Comparison of ENCODE assay signal across 23 cellular contexts in genomic region chr6:152441892-152442291, GRCh38.
DNase-seq lines count a peak whose midpoint lies in the region; ATAC-seq, FAIRE-seq and TF ChIP-seq lines count a peak whose summit lies in the region.
"Had no signal": no experiment of that assay in that cellular context is flagged by ENCODE, and none has a peak within 500 bp of the region (broad histone marks: within the 10 kb centered on the region; RNA-seq: fewer than 3 reads in every experiment).

No MANE protein-coding gene starts in this region.

- H2AFZ ChIP-seq in GM23338 (peak overlapping the region; percentile 89), PC-9 (peak overlapping the region; percentile 22; the same call in 1 of the 2 replicates), HepG2 (ENCODE audit: low read length) (no peak overlapping the region)

- H3K36me3 Mint-ChIP-seq in GM23338 (ENCODE audit: low read depth) (no peaks in the 10 kb centered on the region), MCF 10A (ENCODE audit: insufficient read depth, unreplicated experiment) (no peaks in the 10 kb centered on the region), T-helper 17 cell (ENCODE audit: low read depth) (no peaks in the 10 kb centered on the region)
- H3K36me3 Mint-ChIP-seq: CD8-positive, alpha-beta T cell had no signal

- in situ Hi-C loops in HepG2 (cut with HindIII; ENCODE audit: extremely low pct_ligation_motif_present, low pct_unique_long_range_greater_than_20kb) = no loop called here
- in situ Hi-C loops in ACHN (cut with HindIII; ENCODE audit: low pct_ligation_motif_present, low pct_unique_long_range_greater_than_20kb, low sequenced_read_pairs) = no loop called here

- H3K9me3 Mint-ChIP-seq in GM23338 = no peaks in the 10 kb centered on the region
- H3K9me3 Mint-ChIP-seq in MCF 10A (ENCODE audit: unreplicated experiment) = no peaks in the 10 kb centered on the region
- H3K9me3 Mint-ChIP-seq: CD8-positive, alpha-beta T cell had no signal

- H3K27me3 ChIP-seq in GM23338 (ENCODE audit: insufficient read depth) (no peaks in the 10 kb centered on the region), PC-9 (ENCODE audit: insufficient read depth, low read depth) (no peaks in the 10 kb centered on the region), HepG2 (ENCODE audit: control insufficient read depth in 1 of 2, insufficient read depth in 2 of 2, low read length in 2 of 2) (no peaks in the 10 kb centered on the region), heart left ventricle (no peaks in the 10 kb centered on the region)
- H3K27me3 ChIP-seq: Peyer's patch had no signal

- CTCF ChIA-PET in PC-9 (lab: Charles Lee) (no interaction called here), HepG2 (lab: Yijun Ruan, JAX; ENCODE audit: low intra/inter-chr PET ratio, low total read pairs) (no interaction called here), MCF 10A (lab: Yijun Ruan, JAX) (interaction anchor here (0.6 kb wide), 1 partner anchor 36 kb away, joined by 3 read pairs; no protein-coding TSS in a partner anchor)

- no peak overlapping the region for H3K9ac ChIP-seq in HepG2 (ENCODE audit: insufficient read depth, low read depth, low read length)

- ATAC-seq in GM23338 = no peak; the same call in 2 of the 3 replicates
- peak; percentile 27; the same call in 1 of the 3 replicates for ATAC-seq in HepG2
- ATAC-seq in T-helper 17 cell = no peak
- no peak for ATAC-seq in heart left ventricle
- ATAC-seq: A549; CD8-positive, alpha-beta T cell; GM12878 had no signal

- no peaks in the 10 kb centered on the region for H3F3A ChIP-seq in GM23338 (replicated peaks; ENCODE audit: low read depth)
- H3F3A ChIP-seq in PC-9 (ENCODE audit: insufficient read depth, low read depth) = no peaks in the 10 kb centered on the region

- H3K27me3 Mint-ChIP-seq in GM23338 (ENCODE audit: insufficient read depth, low read depth, poor library complexity) (no peaks in the 10 kb centered on the region), MCF 10A (ENCODE audit: insufficient read depth, unreplicated experiment) (no peaks in the 10 kb centered on the region), T-helper 17 cell (peaks cover 8% of the 10 kb centered on the region)

- H3K4me1 ChIP-seq in GM23338 (ENCODE audit: insufficient read depth) (no peaks in the 10 kb centered on the region), PC-9 (replicated peaks; ENCODE audit: insufficient read depth) (no peaks in the 10 kb centered on the region), HepG2 (ENCODE audit: insufficient read depth, low read length) (no peaks in the 10 kb centered on the region), heart left ventricle (no peaks in the 10 kb centered on the region)
- H3K4me1 ChIP-seq: A549, Caco-2, Peyer's patch had no signal

- H3K4me3 Mint-ChIP-seq in GM23338 = no peak overlapping the region
- H3K4me3 Mint-ChIP-seq in MCF 10A (ENCODE audit: unreplicated experiment) = no peak overlapping the region
- no peak overlapping the region for H3K4me3 Mint-ChIP-seq in T-helper 17 cell
- H3K4me3 Mint-ChIP-seq: CD8-positive, alpha-beta T cell had no signal

- H3K4me3 ChIP-seq in GM23338 = no peak overlapping the region
- H3K4me3 ChIP-seq in PC-9 = no peak overlapping the region
- H3K4me3 ChIP-seq in HepG2 (replicated peaks in 1 of 3; ENCODE audit: insufficient read depth in 1 of 3, low read depth in 2 of 3, low read length in 3 of 3) = no peak overlapping the region
- H3K4me3 ChIP-seq in heart left ventricle = no peak overlapping the region
- H3K4me3 ChIP-seq: A549, GM12878, Peyer's patch, SK-N-MC had no signal

- no peaks in the 10 kb centered on the region; the same call in 2 of the 3 replicates for H3K4me1 Mint-ChIP-seq in GM23338
- H3K4me1 Mint-ChIP-seq in MCF 10A (ENCODE audit: insufficient read depth, unreplicated experiment) = no peaks in the 10 kb centered on the region
- no peaks in the 10 kb centered on the region for H3K4me1 Mint-ChIP-seq in T-helper 17 cell

- H3K9me2 ChIP-seq in GM23338 (ENCODE audit: insufficient read depth) = no peaks in the 10 kb centered on the region
- no peaks in the 10 kb centered on the region; the same call in 1 of the 2 replicates for H3K9me2 ChIP-seq in PC-9 (ENCODE audit: insufficient read depth)

- H3K9me3 ChIP-seq in PC-9 (ENCODE audit: insufficient read depth, low read depth) (no peaks in the 10 kb centered on the region), HepG2 (ENCODE audit: low read length) (no peaks in the 10 kb centered on the region), T-helper 17 cell (ENCODE audit: control insufficient read depth, low read length, poor library complexity, severe bottlenecking) (no peaks in the 10 kb centered on the region), heart left ventricle (no peaks in the 10 kb centered on the region)
- H3K9me3 ChIP-seq: A549, Caco-2, Peyer's patch had no signal

- no peaks in the 10 kb centered on the region for H3K36me3 ChIP-seq in GM23338 (ENCODE audit: insufficient read depth)
- no peaks in the 10 kb centered on the region for H3K36me3 ChIP-seq in PC-9 (ENCODE audit: low read depth)
- no peaks in the 10 kb centered on the region for H3K36me3 ChIP-seq in HepG2 (replicated peaks in 1 of 2; ENCODE audit: control insufficient read depth in 1 of 2, insufficient read depth in 2 of 2, low read length in 2 of 2)
- H3K36me3 ChIP-seq in heart left ventricle = peaks cover 0 to 28% (median 10%) of the 10 kb centered on the region in 9 donors
- H3K36me3 ChIP-seq: Peyer's patch had no signal

- POLR2A ChIA-PET in PC-9 (lab: Charles Lee; ENCODE audit: unreplicated experiment) (no interaction called here), HepG2 (lab: Yijun Ruan, JAX) (no interaction called here), MCF 10A (lab: Yijun Ruan, JAX) (no interaction called here)

- TF ChIP-seq CTCF in GM23338 (conservative IDR thresholded peaks at IDR 0.05; ENCODE audit: low read depth in 2 of 2) = no peak
- TF ChIP-seq CTCF in PC-9 (conservative IDR thresholded peaks at IDR 0.05) = no peak
- no peak for TF ChIP-seq CTCF in HepG2 (CRISPR knock-in tag; IDR thresholded peaks at IDR 0.05)
- no peak for TF ChIP-seq CTCF in MCF 10A (IDR thresholded peaks at IDR 0.05; ENCODE audit: unreplicated experiment)
- TF ChIP-seq CTCF in heart left ventricle (IDR thresholded peaks at IDR 0.05) = no peak

- H3K27ac ChIP-seq in GM23338 (ENCODE audit: low read depth) (no peak overlapping the region), PC-9 (no peak overlapping the region), HepG2 (ENCODE audit: extremely low read length, insufficient read depth, low read length) (no peak overlapping the region), heart left ventricle (no peak overlapping the region)
- H3K27ac ChIP-seq: A549, C4-2B, HL-60, Peyer's patch, SK-N-MC had no signal

- FAIRE-seq in HepG2 (lab: Jason Lieb, UNC) = no peak
- FAIRE-seq: A549, G401.6, GM12878 had no signal

- intact Hi-C loops in PC-9 (cut with micrococcal nuclease; ENCODE audit: unreplicated experiment) (no loop called here), HepG2 (cut with micrococcal nuclease; ENCODE audit: unreplicated experiment) (no loop called here), MCF 10A (cut with micrococcal nuclease) (no loop called here), heart left ventricle (cut with DNase I) (no loop called here)

- H3K4me2 ChIP-seq in GM23338 (no peak overlapping the region), PC-9 (no peak overlapping the region), HepG2 (ENCODE audit: low read depth, low read length) (no peak overlapping the region)
- H3K4me2 ChIP-seq: A549 had no signal

- BruUV-seq in PC-9 (replicated peaks; lab: Mats Ljungman, UMichigan) (no TSS peak), HepG2 (replicated peaks; lab: Mats Ljungman, UMichigan) (no TSS peak), MCF 10A (replicated peaks; lab: Mats Ljungman, UMichigan) (no TSS peak)

- H3K27ac Mint-ChIP-seq in GM23338 = no peak overlapping the region
- no peak overlapping the region for H3K27ac Mint-ChIP-seq in MCF 10A (ENCODE audit: low read depth, unreplicated experiment)
- H3K27ac Mint-ChIP-seq in T-helper 17 cell = no peak overlapping the region
- H3K27ac Mint-ChIP-seq: CD8-positive, alpha-beta T cell had no signal

- H3K79me2 ChIP-seq in GM23338 (replicated peaks; ENCODE audit: insufficient read depth) = no peaks in the 10 kb centered on the region
- H3K79me2 ChIP-seq in PC-9 (ENCODE audit: low read depth) = no peaks in the 10 kb centered on the region
- no peaks in the 10 kb centered on the region for H3K79me2 ChIP-seq in HepG2 (ENCODE audit: insufficient read depth, low read length)

- no peaks in the 10 kb centered on the region for H4K20me1 ChIP-seq in GM23338 (replicated peaks; ENCODE audit: insufficient read depth)
- H4K20me1 ChIP-seq in PC-9 (ENCODE audit: insufficient read depth) = no peaks in the 10 kb centered on the region
- no peaks in the 10 kb centered on the region for H4K20me1 ChIP-seq in HepG2 (ENCODE audit: insufficient read depth, low read length)

- WGBS in HepG2 (ENCODE audit: low lambda C conversion rate) = 50% methylated on average over 15 of the region's 15 CpGs
- 90 to 95% (median 93%) methylated on average over 15 of the region's 15 CpGs for WGBS in heart left ventricle, 4 donors

- TF ChIP-seq EP300 in HepG2 (IDR thresholded peaks at IDR 0.05; ENCODE audit: low read depth in 2 of 2, low read length in 2 of 2) = no peak
- TF ChIP-seq EP300 in HepG2 (CRISPR knock-in tag; IDR thresholded peaks at IDR 0.05; ENCODE audit: borderline replicate concordance) = no peak

- no peak for DNase-seq in GM23338 (ENCODE audit: low spot score)
- peak; percentile 25 for DNase-seq in NCI-H1105 treated with DMSO at 0.1 percent for 48 hours (lab: John Stamatoyannopoulos, UW)
- no peak for DNase-seq in PC-9
- no peak for DNase-seq in HepG2 (ENCODE audit: low spot score)
- no peak for DNase-seq in MCF 10A (ENCODE audit: unreplicated experiment)
- no peak for DNase-seq in T-helper 17 cell
- DNase-seq in heart left ventricle = no peak
- no peak for DNase-seq in ACHN
- DNase-seq: Caco-2; CD8-positive, alpha-beta T cell; NCI-H1092; NCI-H1436 treated with DMSO at 0.1 percent for 48 hours; NCI-H2029; NCI-H2227 treated with DMSO at 0.1 percent for 48 hours; Peyer's patch; SHP77 treated with DMSO at 0.1 percent for 48 hours; T-helper 2 cell had no signal

- TF ChIP-seq RAD21 in HepG2 (CRISPR knock-in tag; IDR thresholded peaks at IDR 0.05) = no peak

- TF ChIP-seq POLR2A in HepG2 (IDR thresholded peaks at IDR 0.05; ENCODE audit: insufficient read depth in 1 of 2, low read depth in 2 of 2, low read length in 2 of 2) = no peak
- TF ChIP-seq POLR2A in heart left ventricle (IDR thresholded peaks at IDR 0.05) = no peak

TF ChIP-seq in HepG2, 621 proteins besides CTCF, POLR2A, EP300 and RAD21 (continues in another document):
- TF ChIP-seq, protein P1, sequence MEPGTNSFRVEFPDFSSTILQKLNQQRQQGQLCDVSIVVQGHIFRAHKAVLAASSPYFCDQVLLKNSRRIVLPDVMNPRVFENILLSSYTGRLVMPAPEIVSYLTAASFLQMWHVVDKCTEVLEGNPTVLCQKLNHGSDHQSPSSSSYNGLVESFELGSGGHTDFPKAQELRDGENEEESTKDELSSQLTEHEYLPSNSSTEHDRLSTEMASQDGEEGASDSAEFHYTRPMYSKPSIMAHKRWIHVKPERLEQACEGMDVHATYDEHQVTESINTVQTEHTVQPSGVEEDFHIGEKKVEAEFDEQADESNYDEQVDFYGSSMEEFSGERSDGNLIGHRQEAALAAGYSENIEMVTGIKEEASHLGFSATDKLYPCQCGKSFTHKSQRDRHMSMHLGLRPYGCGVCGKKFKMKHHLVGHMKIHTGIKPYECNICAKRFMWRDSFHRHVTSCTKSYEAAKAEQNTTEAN (CRISPR knock-in tag; conservative IDR thresholded peaks at IDR 0.05) = no peak
- TF ChIP-seq ZNF296 (CRISPR knock-in tag; conservative IDR thresholded peaks at IDR 0.05) (no peak), GABPB1 (CRISPR knock-in tag; IDR thresholded peaks at IDR 0.05) (peak; percentile 69)
